ENCODE assay signal across 13 cellular contexts in the genomic region with DNA sequence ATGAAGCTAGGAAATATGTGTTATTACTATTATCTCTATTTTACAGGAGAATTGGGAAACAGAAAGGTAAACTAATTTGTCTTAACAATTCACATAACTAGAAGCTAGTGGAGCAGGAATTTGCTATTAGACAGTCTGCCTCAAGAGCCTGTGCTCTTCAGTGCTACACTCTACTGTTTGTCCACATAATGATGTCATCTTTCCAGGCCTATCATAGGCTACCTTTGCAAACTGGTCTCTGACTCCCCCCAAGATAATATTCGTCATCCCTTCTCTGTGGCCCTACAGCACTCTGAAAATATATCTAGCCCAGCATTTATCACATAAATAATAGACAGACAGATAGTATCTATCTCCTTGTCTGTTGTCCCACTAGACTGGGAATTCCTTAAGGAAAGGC. TPM values are rescaled to one million over a fixed set of nuclear protein-coding genes. Genes with fewer than 3 reads are reported as not detected.
"Had no signal": no experiment of that assay in that cellular context is flagged by ENCODE, and none has a peak within 500 bp of the region (broad histone marks: within the 10 kb centered on the region; RNA-seq: fewer than 3 reads in every experiment).

No MANE protein-coding gene starts in this region.

- H3K36me3 ChIP-seq: neutrophil, uterus had no signal

- DNase-seq: activated CD4-positive, alpha-beta T cell treated with anti-CD3 and anti-CD28 coated beads, Interleukin-2, amount 50 U/mL, for 4 hours; activated CD4-positive, CD25-positive, alpha-beta regulatory T cell treated with anti-CD3 and anti-CD28 coated beads, Interleukin-2, amount 50 U/mL, for 72 hours; activated naive CD4-positive, alpha-beta T cell treated with anti-CD3 and anti-CD28 coated beads, Interleukin-2, amount 10 ng/mL, durations not matched to agents 7 days and 5 days; hippocampal formation; left ventricle myocardium inferior; naive thymus-derived CD8-positive, alpha-beta T cell; retina; stimulated activated CD4-positive, alpha-beta T cell treated with anti-CD3 and anti-CD28 coated beads, Interleukin-4, amount 100 ng/mL, for 1 hour; stimulated activated naive B cell treated with anti-CD40 and anti-IgM and Interleukin-4, amounts not matched to agents 10 μg/mL and 1 μg/mL and 100 μg/mL, for 72 hours; tibial artery; uterus had no signal

- H3K27me3 ChIP-seq: neutrophil, tibial artery, uterus had no signal

- H3K4me3 ChIP-seq: left ventricle myocardium inferior, tibial artery, uterus had no signal

- H3K27ac ChIP-seq: left ventricle myocardium inferior, neutrophil, tibial artery, uterus had no signal

- H3K9me3 ChIP-seq: left ventricle myocardium inferior, neutrophil, tibial artery, uterus had no signal

- H3K4me1 ChIP-seq: uterus had no signal

- ATAC-seq: activated T-helper 17 cell treated with anti-CD3 and anti-CD28 coated beads, Interleukin-2, amount 50 U/mL, for 72 hours; naive thymus-derived CD8-positive, alpha-beta T cell; stimulated activated naive B cell treated with anti-CD40 and anti-IgM and Interleukin-4, amounts not matched to agents 10 μg/mL and 1 μg/mL and 100 μg/mL, for 72 hours had no signal

RNA-seq across cellular contexts. Expression of a gene that starts 52.5 kb away (rescaled TPM):
- total RNA-seq: naive thymus-derived CD8-positive, alpha-beta T cell had no signal
